In the genomic region with DNA sequence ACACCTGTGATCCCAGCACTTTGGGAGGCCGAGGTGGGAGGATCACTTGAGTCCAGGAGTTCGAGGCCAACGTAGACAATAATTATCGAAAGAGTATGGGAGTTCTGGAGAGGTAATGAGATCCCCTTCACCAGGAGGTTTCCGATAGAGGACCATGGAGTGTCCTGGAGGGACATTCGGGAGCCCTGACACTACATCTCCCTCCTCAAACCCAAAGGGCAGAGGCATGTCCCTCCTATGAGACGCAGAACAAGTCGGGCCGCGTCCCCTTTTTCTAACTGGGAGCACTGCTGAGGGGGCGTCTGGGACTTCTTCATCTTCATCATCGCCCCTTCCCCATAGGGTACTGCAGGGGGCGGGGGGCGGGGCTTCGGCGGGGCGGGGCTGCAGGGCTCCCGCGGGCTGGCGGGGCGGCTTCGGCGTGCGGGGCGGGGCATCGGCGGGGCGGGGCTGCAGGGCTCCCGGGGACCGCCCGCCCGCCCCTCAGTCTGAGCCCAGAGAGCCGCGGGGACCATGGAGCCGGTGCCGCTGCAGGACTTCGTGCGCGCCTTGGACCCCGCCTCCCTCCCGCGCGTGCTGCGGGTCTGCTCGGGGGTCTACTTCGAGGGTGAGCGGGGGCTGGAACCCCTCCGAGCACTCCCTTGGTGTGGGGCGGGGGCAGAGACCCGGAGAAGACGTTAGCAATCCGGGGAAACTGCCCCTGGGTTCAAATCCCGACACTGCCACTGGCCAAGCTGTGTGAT, we compare ENCODE assay signal across 1 cellular context.
TF ChIP-seq lines count a peak whose summit lies in the region.

A gene (plus strand): TSS at position 486 of the 743 bp plus-strand sequence. CDS start 28 bp downstream, at position 514.

TF ChIP-seq in WTC11, 78 proteins besides CTCF, POLR2A, EP300 and RAD21 (continued from another document):
- TF ChIP-seq, protein P1, sequence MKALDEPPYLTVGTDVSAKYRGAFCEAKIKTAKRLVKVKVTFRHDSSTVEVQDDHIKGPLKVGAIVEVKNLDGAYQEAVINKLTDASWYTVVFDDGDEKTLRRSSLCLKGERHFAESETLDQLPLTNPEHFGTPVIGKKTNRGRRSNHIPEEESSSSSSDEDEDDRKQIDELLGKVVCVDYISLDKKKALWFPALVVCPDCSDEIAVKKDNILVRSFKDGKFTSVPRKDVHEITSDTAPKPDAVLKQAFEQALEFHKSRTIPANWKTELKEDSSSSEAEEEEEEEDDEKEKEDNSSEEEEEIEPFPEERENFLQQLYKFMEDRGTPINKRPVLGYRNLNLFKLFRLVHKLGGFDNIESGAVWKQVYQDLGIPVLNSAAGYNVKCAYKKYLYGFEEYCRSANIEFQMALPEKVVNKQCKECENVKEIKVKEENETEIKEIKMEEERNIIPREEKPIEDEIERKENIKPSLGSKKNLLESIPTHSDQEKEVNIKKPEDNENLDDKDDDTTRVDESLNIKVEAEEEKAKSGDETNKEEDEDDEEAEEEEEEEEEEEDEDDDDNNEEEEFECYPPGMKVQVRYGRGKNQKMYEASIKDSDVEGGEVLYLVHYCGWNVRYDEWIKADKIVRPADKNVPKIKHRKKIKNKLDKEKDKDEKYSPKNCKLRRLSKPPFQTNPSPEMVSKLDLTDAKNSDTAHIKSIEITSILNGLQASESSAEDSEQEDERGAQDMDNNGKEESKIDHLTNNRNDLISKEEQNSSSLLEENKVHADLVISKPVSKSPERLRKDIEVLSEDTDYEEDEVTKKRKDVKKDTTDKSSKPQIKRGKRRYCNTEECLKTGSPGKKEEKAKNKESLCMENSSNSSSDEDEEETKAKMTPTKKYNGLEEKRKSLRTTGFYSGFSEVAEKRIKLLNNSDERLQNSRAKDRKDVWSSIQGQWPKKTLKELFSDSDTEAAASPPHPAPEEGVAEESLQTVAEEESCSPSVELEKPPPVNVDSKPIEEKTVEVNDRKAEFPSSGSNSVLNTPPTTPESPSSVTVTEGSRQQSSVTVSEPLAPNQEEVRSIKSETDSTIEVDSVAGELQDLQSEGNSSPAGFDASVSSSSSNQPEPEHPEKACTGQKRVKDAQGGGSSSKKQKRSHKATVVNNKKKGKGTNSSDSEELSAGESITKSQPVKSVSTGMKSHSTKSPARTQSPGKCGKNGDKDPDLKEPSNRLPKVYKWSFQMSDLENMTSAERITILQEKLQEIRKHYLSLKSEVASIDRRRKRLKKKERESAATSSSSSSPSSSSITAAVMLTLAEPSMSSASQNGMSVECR (CRISPR knock-in tag; IDR thresholded peaks at IDR 0.05; ENCODE audit: borderline replicate concordance) = peak; percentile 64; the same call in 1 of the 2 replicates
- TF ChIP-seq ZNF423 (CRISPR knock-in tag; IDR thresholded peaks at IDR 0.05) (no peak), JUN (CRISPR knock-in tag; IDR thresholded peaks at IDR 0.05) (0 out of 2 replicates have a peak, but pooled peaks have one; percentile 27), SP1 (CRISPR knock-in tag; conservative IDR thresholded peaks at IDR 0.05) (peak; percentile 60)
- TF ChIP-seq, protein P2, sequence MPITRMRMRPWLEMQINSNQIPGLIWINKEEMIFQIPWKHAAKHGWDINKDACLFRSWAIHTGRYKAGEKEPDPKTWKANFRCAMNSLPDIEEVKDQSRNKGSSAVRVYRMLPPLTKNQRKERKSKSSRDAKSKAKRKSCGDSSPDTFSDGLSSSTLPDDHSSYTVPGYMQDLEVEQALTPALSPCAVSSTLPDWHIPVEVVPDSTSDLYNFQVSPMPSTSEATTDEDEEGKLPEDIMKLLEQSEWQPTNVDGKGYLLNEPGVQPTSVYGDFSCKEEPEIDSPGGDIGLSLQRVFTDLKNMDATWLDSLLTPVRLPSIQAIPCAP (CRISPR knock-in tag; IDR thresholded peaks at IDR 0.05) = 0 out of 2 replicates have a peak, but pooled peaks have one; percentile 26
- TF ChIP-seq, protein P3, sequence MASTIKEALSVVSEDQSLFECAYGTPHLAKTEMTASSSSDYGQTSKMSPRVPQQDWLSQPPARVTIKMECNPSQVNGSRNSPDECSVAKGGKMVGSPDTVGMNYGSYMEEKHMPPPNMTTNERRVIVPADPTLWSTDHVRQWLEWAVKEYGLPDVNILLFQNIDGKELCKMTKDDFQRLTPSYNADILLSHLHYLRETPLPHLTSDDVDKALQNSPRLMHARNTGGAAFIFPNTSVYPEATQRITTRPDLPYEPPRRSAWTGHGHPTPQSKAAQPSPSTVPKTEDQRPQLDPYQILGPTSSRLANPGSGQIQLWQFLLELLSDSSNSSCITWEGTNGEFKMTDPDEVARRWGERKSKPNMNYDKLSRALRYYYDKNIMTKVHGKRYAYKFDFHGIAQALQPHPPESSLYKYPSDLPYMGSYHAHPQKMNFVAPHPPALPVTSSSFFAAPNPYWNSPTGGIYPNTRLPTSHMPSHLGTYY (CRISPR knock-in tag; IDR thresholded peaks at IDR 0.05) = no peak
- TF ChIP-seq, protein P4, sequence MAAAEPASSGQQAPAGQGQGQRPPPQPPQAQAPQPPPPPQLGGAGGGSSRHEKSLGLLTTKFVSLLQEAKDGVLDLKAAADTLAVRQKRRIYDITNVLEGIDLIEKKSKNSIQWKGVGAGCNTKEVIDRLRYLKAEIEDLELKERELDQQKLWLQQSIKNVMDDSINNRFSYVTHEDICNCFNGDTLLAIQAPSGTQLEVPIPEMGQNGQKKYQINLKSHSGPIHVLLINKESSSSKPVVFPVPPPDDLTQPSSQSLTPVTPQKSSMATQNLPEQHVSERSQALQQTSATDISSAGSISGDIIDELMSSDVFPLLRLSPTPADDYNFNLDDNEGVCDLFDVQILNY (CRISPR knock-in tag; IDR thresholded peaks at IDR 0.05) = no peak; the same call in 1 of the 2 replicates
TF ChIP-seq in WTC11: peak in this region for 5.
